Comparison of ENCODE assay signal across 8 cellular contexts in the genomic region with DNA sequence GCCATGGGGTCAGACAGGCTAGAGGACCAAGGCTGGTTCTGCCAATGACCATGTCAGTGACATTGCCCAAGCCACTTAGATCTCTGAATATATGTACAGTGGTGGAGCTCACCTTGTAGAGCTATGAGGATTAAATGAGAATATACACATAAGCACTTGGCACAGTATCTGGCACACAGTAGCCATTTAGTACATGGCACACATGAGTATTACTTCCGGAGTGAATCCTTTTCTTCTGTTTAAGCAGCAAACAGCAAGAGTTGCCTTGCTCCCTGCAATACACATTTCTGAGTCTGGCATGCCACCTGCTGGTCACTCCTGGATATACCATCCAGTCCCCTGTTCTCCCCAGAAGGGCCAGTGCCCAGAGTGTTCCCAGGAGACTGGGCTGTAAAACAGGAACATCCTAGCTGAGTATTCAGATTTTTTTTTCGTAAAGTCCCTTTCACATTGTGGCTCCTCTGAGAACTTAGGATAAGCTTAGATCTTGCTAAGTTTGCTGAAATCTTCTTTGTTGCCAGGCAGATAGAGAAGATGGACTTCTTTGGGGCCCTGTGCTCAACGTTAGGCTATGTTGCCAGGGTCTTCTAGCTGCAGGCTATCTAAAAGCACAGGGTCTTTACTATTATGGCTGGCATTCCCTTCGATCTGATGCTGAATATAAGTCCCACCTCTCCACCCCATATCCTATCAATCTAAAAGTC.
DNase-seq lines count a peak whose midpoint lies in the region; ATAC-seq, FAIRE-seq and TF ChIP-seq lines count a peak whose summit lies in the region.
"Had no signal": no experiment of that assay in that cellular context is flagged by ENCODE, and none has a peak within 500 bp of the region (broad histone marks: within the 10 kb centered on the region; RNA-seq: fewer than 3 reads in every experiment).

No MANE protein-coding gene starts in this region.

- TF ChIP-seq POLR2A in GM12891 (IDR thresholded peaks at IDR 0.05; ENCODE audit: low read depth, low read length), result no peak
- TF ChIP-seq POLR2A in heart left ventricle (IDR thresholded peaks at IDR 0.05), result no peak

- H3K9me3 ChIP-seq in heart left ventricle, result no peaks in the 10 kb centered on the region

- no peak overlapping the region for H3K4me3 ChIP-seq in heart left ventricle

- WGBS in heart left ventricle, 4 donors, result 17 to 22% (median 19%) methylated on average over 4 of the region's 4 CpGs

- peaks cover 0 to 13% (median 1%) of the 10 kb centered on the region in 12 donors for H3K4me1 ChIP-seq in heart left ventricle

- no peaks in the 10 kb centered on the region for H3K36me3 Mint-ChIP-seq in activated naive CD8-positive, alpha-beta T cell treated with anti-CD3 and anti-CD28 coated beads, Interleukin-2, amount 50 U/mL, for 24 hours (ENCODE audit: low read depth)

- peak; percentile 76 to 95 (median 88) for TF ChIP-seq CTCF in heart left ventricle (IDR thresholded peaks at IDR 0.05)

- H3K4me1 Mint-ChIP-seq in activated naive CD8-positive, alpha-beta T cell treated with anti-CD3 and anti-CD28 coated beads, Interleukin-2, amount 50 U/mL, for 24 hours, result peaks cover 4% of the 10 kb centered on the region

- peak; percentile 89 for FAIRE-seq in GM12891 (lab: Jason Lieb, UNC)

- no peak overlapping the region for H3K4me3 Mint-ChIP-seq in activated naive CD8-positive, alpha-beta T cell treated with anti-CD3 and anti-CD28 coated beads, Interleukin-2, amount 50 U/mL, for 24 hours
- H3K4me3 Mint-ChIP-seq: stimulated activated naive CD8-positive, alpha-beta T cell treated with anti-CD3 and anti-CD28 coated beads, Interleukin-15, Interleukin-2, amounts not matched to agents 100 ng/mL and 50 ng/mL, for 24 hours had no signal

- H3K27ac Mint-ChIP-seq in activated naive CD8-positive, alpha-beta T cell treated with anti-CD3 and anti-CD28 coated beads, Interleukin-2, amount 50 U/mL, for 24 hours, result no peak overlapping the region
- H3K27ac Mint-ChIP-seq: stimulated activated naive CD8-positive, alpha-beta T cell treated with anti-CD3 and anti-CD28 coated beads, Interleukin-15, Interleukin-2, amounts not matched to agents 100 ng/mL and 50 ng/mL, for 24 hours had no signal

- H3K27me3 ChIP-seq in heart left ventricle, result peaks cover 0 to 2% (median 0%) of the 10 kb centered on the region in 9 donors

- intact Hi-C loops in heart left ventricle (cut with DNase I), result loop anchor here in 9 of 10 donors (1.0 to 10.0 kb wide), 8 partner anchors 80 to 1130 kb away; no protein-coding TSS in a partner anchor

- DNase-seq in GM12891 (ENCODE audit: insufficient read length, low spot score) (peak; percentile 40), MV-4-11 (lab: John Stamatoyannopoulos, UW) (peak; percentile 61), SKM-1 (lab: John Stamatoyannopoulos, UW; ENCODE audit: unreplicated experiment) (peak; percentile 43), heart left ventricle (peak; percentile 67 to 82 (median 70)), renal cortical epithelial cell (ENCODE audit: low read depth) (peak; percentile 75)
- DNase-seq in activated naive CD8-positive, alpha-beta T cell treated with anti-CD3 and anti-CD28 coated beads, Interleukin-2, amount 50 U/mL, for 24 hours, result peak; percentile 76

- no peaks in the 10 kb centered on the region for H3K36me3 ChIP-seq in heart left ventricle

- peaks cover 13% of the 10 kb centered on the region for H3K27me3 Mint-ChIP-seq in activated naive CD8-positive, alpha-beta T cell treated with anti-CD3 and anti-CD28 coated beads, Interleukin-2, amount 50 U/mL, for 24 hours

- H3K27ac ChIP-seq in heart left ventricle, result no peak overlapping the region

- H3K9me3 Mint-ChIP-seq in activated naive CD8-positive, alpha-beta T cell treated with anti-CD3 and anti-CD28 coated beads, Interleukin-2, amount 50 U/mL, for 24 hours, result no peaks in the 10 kb centered on the region
- H3K9me3 Mint-ChIP-seq: stimulated activated naive CD8-positive, alpha-beta T cell treated with anti-CD3 and anti-CD28 coated beads, Interleukin-15, Interleukin-2, amounts not matched to agents 100 ng/mL and 50 ng/mL, for 24 hours had no signal

- peak; percentile 97 for ATAC-seq in HG02571 (IDR thresholded peaks at IDR 0.05; ENCODE audit: unreplicated experiment)
- ATAC-seq in activated naive CD8-positive, alpha-beta T cell treated with anti-CD3 and anti-CD28 coated beads, Interleukin-2, amount 50 U/mL, for 24 hours, result peak; percentile 90
- peak; percentile 83 to 94 (median 94) for ATAC-seq in heart left ventricle

TF ChIP-seq in GM12891, 5 proteins besides CTCF, POLR2A, EP300 and RAD21:
- TF ChIP-seq POU2F2 (IDR thresholded peaks at IDR 0.05; ENCODE audit: low read depth, low read length) (no peak), SPI1 (IDR thresholded peaks at IDR 0.05; ENCODE audit: low read depth, low read length) (no peak), POLR2AphosphoS5 (IDR thresholded peaks at IDR 0.05; ENCODE audit: low read depth, low read length) (no peak), PAX5 (IDR thresholded peaks at IDR 0.05; ENCODE audit: insufficient read depth, low read length, severe bottlenecking) (no peak), TAF1 (IDR thresholded peaks at IDR 0.05; ENCODE audit: low read depth, low read length) (no peak)
TF ChIP-seq in GM12891: peak in this region for 0.
